9 cellular contexts compared by ENCODE assay signal in the genomic region with DNA sequence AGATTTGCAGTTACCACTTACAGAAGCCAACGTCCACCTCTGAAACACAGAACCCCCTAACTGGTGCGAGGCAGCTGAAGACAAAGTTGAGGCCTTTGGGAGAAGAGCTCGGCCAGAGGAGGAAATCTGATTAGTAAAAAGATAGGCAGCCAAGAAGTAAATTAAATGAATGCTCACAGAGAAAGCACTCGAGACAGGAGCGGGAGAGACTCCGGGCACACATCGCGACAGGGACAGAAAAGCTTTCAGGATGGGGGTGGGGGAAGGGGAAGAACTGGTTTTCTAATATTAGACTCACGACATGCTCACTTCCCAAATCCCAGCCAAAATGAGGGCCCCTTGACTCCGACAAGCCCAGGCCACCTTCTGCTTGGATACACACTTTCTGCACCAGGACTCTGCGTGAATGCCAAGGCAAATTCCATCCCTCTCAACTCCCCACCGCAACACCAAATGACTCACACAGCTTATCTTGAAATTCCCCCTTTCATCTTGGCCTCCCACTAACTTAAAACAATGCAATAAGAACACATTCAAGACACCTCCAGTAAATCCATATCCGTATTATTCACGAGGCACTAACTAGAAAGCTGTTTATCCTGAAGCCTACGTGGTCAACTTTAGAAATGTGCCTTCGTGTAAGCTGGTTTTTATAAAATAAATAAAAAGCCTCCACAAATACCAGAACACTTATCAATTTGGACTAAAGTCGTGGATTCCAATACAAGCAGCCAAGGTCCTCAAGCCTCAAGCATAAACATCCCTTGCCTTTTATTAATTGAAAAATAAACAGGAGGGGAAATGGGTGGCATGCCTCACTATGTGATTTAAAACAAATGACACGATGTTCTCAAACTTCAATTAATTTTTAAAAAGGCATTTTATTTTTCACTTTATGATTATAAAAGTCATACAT. TPM values are rescaled to one million over a fixed set of nuclear protein-coding genes. Genes with fewer than 3 reads are reported as not detected.
DNase-seq lines count a peak whose midpoint lies in the region; ATAC-seq, FAIRE-seq and TF ChIP-seq lines count a peak whose summit lies in the region.
"Had no signal": no experiment of that assay in that cellular context is flagged by ENCODE, and none has a peak within 500 bp of the region (broad histone marks: within the 10 kb centered on the region; RNA-seq: fewer than 3 reads in every experiment).

No MANE protein-coding gene starts in this region.

- H3K4me1 ChIP-seq in GM23248 (ENCODE audit: insufficient read depth) (peaks cover 20% of the 10 kb centered on the region), heart left ventricle (peaks cover 0 to 22% (median 10%) of the 10 kb centered on the region in 12 donors), sigmoid colon (peaks cover 0 to 69% (median 58%) of the 10 kb centered on the region in 4 donors)

- intact Hi-C loops in heart left ventricle (cut with DNase I), result no loop called here
- intact Hi-C loops in sigmoid colon (cut with DNase I), result no loop called here

- H2AFZ ChIP-seq in GM23248, result no peak overlapping the region

- no peak overlapping the region for H3K4me3 ChIP-seq in GM23248
- H3K4me3 ChIP-seq in heart left ventricle, result peak overlapping the region in 1 of 12 donors; percentile 12
- no peak overlapping the region for H3K4me3 ChIP-seq in sigmoid colon

- H3K9me3 ChIP-seq in GM23248 (ENCODE audit: low read depth) (no peaks in the 10 kb centered on the region), heart left ventricle (no peaks in the 10 kb centered on the region), sigmoid colon (no peaks in the 10 kb centered on the region)

- H3K27ac ChIP-seq in GM23248 (peak overlapping the region; percentile 46), heart left ventricle (peak overlapping the region in 5 of 12 donors; percentile 5 to 78 (median 39)), sigmoid colon (peak overlapping the region; percentile 65 to 88 (median 78))

- H3K27me3 ChIP-seq in GM23248 (replicated peaks; ENCODE audit: insufficient read depth) (no peaks in the 10 kb centered on the region), heart left ventricle (no peaks in the 10 kb centered on the region), sigmoid colon (no peaks in the 10 kb centered on the region)

- no peaks in the 10 kb centered on the region for H4K20me1 ChIP-seq in GM23248 (ENCODE audit: insufficient read depth)

- no peak for TF ChIP-seq POLR2A in heart left ventricle (IDR thresholded peaks at IDR 0.05)
- no peak for TF ChIP-seq POLR2A in sigmoid colon (IDR thresholded peaks at IDR 0.05)

- TF ChIP-seq CTCF in heart left ventricle (IDR thresholded peaks at IDR 0.05) (no peak), sigmoid colon (IDR thresholded peaks at IDR 0.05) (no peak)

- 40 to 47% methylated on average over 18 of the region's 18 CpGs for WGBS in GM23248 (ENCODE audit: low coverage in 1 of 2, low lambda C conversion rate in 2 of 2, missing lambda C conversion rate in 2 of 2), 2 experiments
- 30 to 43% (median 37%) methylated on average over 18 of the region's 18 CpGs for WGBS in heart left ventricle, 4 donors
- WGBS in sigmoid colon, 2 donors, result 48 to 55% methylated on average over 18 of the region's 18 CpGs

- peak overlapping the region; percentile 27 for H3K4me2 ChIP-seq in GM23248 (ENCODE audit: unreplicated experiment)

- H3F3A ChIP-seq in GM23248 (ENCODE audit: insufficient read depth), result peaks cover 11% of the 10 kb centered on the region; the same call in 1 of the 2 replicates

- 0 out of 2 replicates have a peak overlapping the region, but pooled peaks have one; percentile 3 for H3K9ac ChIP-seq in GM23248

- H3K9me2 ChIP-seq in GM23248 (ENCODE audit: insufficient read depth), result no peaks in the 10 kb centered on the region

- DNase-seq in GM23248 (peak; percentile 86), heart left ventricle (no peak), sigmoid colon (no peak), NCI-H526 treated with DMSO at 0.1 percent for 48 hours (lab: John Stamatoyannopoulos, UW) (no peak), activated gamma-delta T cell treated with Interleukin-2 at 50 U/mL for 16 hours (no peak)
- DNase-seq in effector CD8-positive, alpha-beta T cell (lab: John Stamatoyannopoulos, UW), result no peak
- DNase-seq: NCI-H187 treated with DMSO at 0.1 percent for 48 hours had no signal

- peak in 2 of 4 donors; percentile 10 to 30 for TF ChIP-seq EP300 in sigmoid colon (IDR thresholded peaks at IDR 0.05)

- in situ Hi-C loops in GM23248 (cut with MboI), result no loop called here

- H3K36me3 ChIP-seq in GM23248 (ENCODE audit: low read depth) (no peaks in the 10 kb centered on the region), heart left ventricle (no peaks in the 10 kb centered on the region), sigmoid colon (peaks cover 0 to 5% (median 0%) of the 10 kb centered on the region in 4 donors)

- H3K79me2 ChIP-seq in GM23248 (ENCODE audit: insufficient read depth), result peaks cover 61% of the 10 kb centered on the region

- FAIRE-seq in TTC549 (lab: Jason Lieb, UNC), result peak; percentile 90

- ATAC-seq in heart left ventricle (peak in 3 of 4 donors; percentile 63 to 71 (median 63)), HG03432 (IDR thresholded peaks at IDR 0.05; ENCODE audit: unreplicated experiment) (no peak)

RNA-seq across cellular contexts. Expression of a gene that starts 46.1 kb away (rescaled TPM):
- 41.9 and 51.7 TPM in 2 replicates for total RNA-seq in GM23248 (2014; rRNA removed; shearing (Covaris generic))
- polyA plus RNA-seq in GM23248 (2016; fragmentation: Nextera tagmentation; extraction: Ambion mirVana) (8.0 and 10.7 TPM in 2 replicates), heart left ventricle (10 to 100 TPM in 1 of 2 donors, 1 to 10 TPM in 1; 8.6 to 14.1 TPM), sigmoid colon (10 to 100 TPM in 1 of 3 donors, 1 to 10 TPM in 2; 1.4 to 11.5 (median 8.4) TPM)
- total RNA-seq in heart left ventricle (10 to 100 TPM in 8 of 9 donors, 1 to 10 TPM in 1; 8.9 to 20.3 (median 15.8) TPM), sigmoid colon (10 to 100 TPM; 50.4 to 75.9 (median 67.1) TPM)
